In genomic region chr6:107822154-107823046, GRCh38 we compare ENCODE assay signal across 9 cellular contexts. TPM values are rescaled to one million over a fixed set of nuclear protein-coding genes. Genes with fewer than 3 reads are reported as not detected.
DNase-seq lines count a peak whose midpoint lies in the region; ATAC-seq and TF ChIP-seq lines count a peak whose summit lies in the region.
"Had no signal": no experiment of that assay in that cellular context is flagged by ENCODE, and none has a peak within 500 bp of the region (broad histone marks: within the 10 kb centered on the region; RNA-seq: fewer than 3 reads in every experiment).

No MANE protein-coding gene starts in this region.

- H3K4me3 ChIP-seq in GM12864 (ENCODE audit: low read depth, low read length) = no peak overlapping the region
- H3K4me3 ChIP-seq in H7 (ENCODE audit: insufficient read depth, low read depth, low read length) = no peak overlapping the region

- H3K27me3 Mint-ChIP-seq in activated CD8-positive, alpha-beta T cell treated with anti-CD3 and anti-CD28 coated beads for 36 hours = no peaks in the 10 kb centered on the region

- peak overlapping the region; percentile 88 for H3K4me3 Mint-ChIP-seq in activated CD8-positive, alpha-beta T cell treated with anti-CD3 and anti-CD28 coated beads for 36 hours

- peaks cover 70% of the 10 kb centered on the region for H3K4me1 Mint-ChIP-seq in activated CD8-positive, alpha-beta T cell treated with anti-CD3 and anti-CD28 coated beads for 36 hours (ENCODE audit: low read depth)

- CTCF ChIA-PET in activated CD8-positive, alpha-beta T cell treated with anti-CD3 and anti-CD28 coated beads for 36 hours (lab: Charles Lee) = interaction anchor here (0.6 to 4.4 kb wide), 13 partner anchors 9 to 109 kb away, joined by 3 to 52 read pairs (median 4); no protein-coding TSS in a partner anchor

- H3K36me3 ChIP-seq in H7 (replicated peaks; ENCODE audit: control insufficient read depth, insufficient read depth, low read length) = no peaks in the 10 kb centered on the region

- H3K36me3 Mint-ChIP-seq in activated CD8-positive, alpha-beta T cell treated with anti-CD3 and anti-CD28 coated beads for 36 hours (ENCODE audit: low read depth) = peaks cover 9% of the 10 kb centered on the region

- no peaks in the 10 kb centered on the region for H3K9me3 Mint-ChIP-seq in activated CD8-positive, alpha-beta T cell treated with anti-CD3 and anti-CD28 coated beads for 36 hours

- no peak for TF ChIP-seq CTCF in GM12864 (IDR thresholded peaks at IDR 0.05; ENCODE audit: low read depth, low read length, missing control alignments)
- TF ChIP-seq CTCF in activated CD8-positive, alpha-beta T cell treated with anti-CD3 and anti-CD28 coated beads for 36 hours (IDR thresholded peaks at IDR 0.05) = no peak

- DNase-seq in GM12864 (ENCODE audit: low read depth) (peak; percentile 41), medulla oblongata (ENCODE audit: extremely low spot score) (peak; percentile 25), H7 (no peak), mucosa of gallbladder (ENCODE audit: low spot score) (no peak), NCI-H1092 treated with DMSO at 0.1 percent for 48 hours (lab: John Stamatoyannopoulos, UW) (no peak), caudate nucleus (lab: John Stamatoyannopoulos, UW) (no peak)
- DNase-seq in activated CD8-positive, alpha-beta T cell treated with anti-CD3 and anti-CD28 coated beads for 36 hours = peak; percentile 70

- peak overlapping the region; percentile 94 for H3K27ac Mint-ChIP-seq in activated CD8-positive, alpha-beta T cell treated with anti-CD3 and anti-CD28 coated beads for 36 hours

- ATAC-seq in HG03039 (IDR thresholded peaks at IDR 0.05; ENCODE audit: unreplicated experiment) = peak; percentile 56
- ATAC-seq in activated CD8-positive, alpha-beta T cell treated with anti-CD3 and anti-CD28 coated beads for 36 hours = peak; percentile 24

- POLR2A ChIA-PET in activated CD8-positive, alpha-beta T cell treated with anti-CD3 and anti-CD28 coated beads for 36 hours (lab: Charles Lee) = interaction anchor here (0.8 to 7.4 kb wide), 16 partner anchors 10 to 258 kb away, joined by 3 to 43 read pairs (median 5); no protein-coding TSS in a partner anchor

- no peaks in the 10 kb centered on the region for H3K27me3 ChIP-seq in H7 (ENCODE audit: control insufficient read depth, insufficient read depth, low read length)

- intact Hi-C loops in activated CD8-positive, alpha-beta T cell treated with anti-CD3 and anti-CD28 coated beads for 36 hours (cut with micrococcal nuclease) = loop anchor here (5.0 kb wide), 3 partner anchors 35 to 110 kb away; no protein-coding TSS in a partner anchor

- no peak overlapping the region for H3K27ac ChIP-seq in caudate nucleus (ENCODE audit: low read depth, low read length)

RNA-seq across cellular contexts. Expression of gene SCML4, which starts 1.7 kb away (rescaled TPM):
- total RNA-seq in activated CD8-positive, alpha-beta T cell treated with anti-CD3 and anti-CD28 coated beads for 36 hours = 10 to 100 TPM; 14.8 to 17.9 TPM
- total RNA-seq in H7 (2014; rRNA removed; shearing (Covaris generic)) = not detected in 2 replicates
- 2.7 TPM for total RNA-seq in mucosa of gallbladder
- total RNA-seq: bronchial epithelial cell had no signal

Comparison
In these comparisons a context has a peak if more than half of its experiments do, and no peak if none do; other contexts are left out.
1. DNase-seq: peak in GM12864 (single experiment), activated CD8-positive, alpha-beta T cell treated with anti-CD3 and anti-CD28 coated beads for 36 hours (single experiment) and medulla oblongata (single experiment); none in H7 (single experiment), mucosa of gallbladder (single experiment), NCI-H1092 treated with DMSO at 0.1 percent for 48 hours (single experiment) and caudate nucleus (0 of 61).